ENCODE assay signal across 18 cellular contexts in the genomic region with DNA sequence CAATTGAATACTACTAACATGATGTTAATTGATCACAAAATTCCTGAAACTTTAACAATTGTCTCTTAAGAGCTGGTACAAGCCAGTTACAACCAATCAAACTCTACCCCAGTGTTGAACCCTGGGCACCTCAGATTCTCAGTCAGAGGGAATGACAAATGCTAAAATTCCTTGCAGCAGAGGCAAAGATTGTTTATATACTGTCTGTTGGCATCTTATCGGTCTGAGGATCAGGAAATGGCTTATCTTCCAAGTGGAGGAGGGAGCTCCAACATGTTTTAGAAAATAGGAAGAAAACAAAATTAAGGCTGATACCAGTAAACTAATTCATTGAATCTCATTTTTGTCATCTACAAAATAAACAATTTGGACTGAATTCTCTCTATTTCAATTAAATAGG.
DNase-seq lines count a peak whose midpoint lies in the region; ATAC-seq and FAIRE-seq lines count a peak whose summit lies in the region.
"Had no signal": no experiment of that assay in that cellular context is flagged by ENCODE, and none has a peak within 500 bp of the region (broad histone marks: within the 10 kb centered on the region; RNA-seq: fewer than 3 reads in every experiment).

No MANE protein-coding gene starts in this region.

- ATAC-seq in left ventricle myocardium superior (no peak), HG02759 (IDR thresholded peaks at IDR 0.05; ENCODE audit: unreplicated experiment) (no peak)
- ATAC-seq: CD8-positive, alpha-beta T cell; GM12878; HepG2; K562 had no signal

- DNase-seq in EL (peak; percentile 34), RCC 7860 (ENCODE audit: low spot score) (peak; percentile 60), iris pigment epithelial cell (ENCODE audit: low read depth) (peak; percentile 21), NCI-H1105 treated with DMSO at 0.1 percent for 48 hours (lab: John Stamatoyannopoulos, UW) (no peak), left ventricle myocardium superior (no peak)
- DNase-seq in stimulated activated CD8-positive, alpha-beta memory T cell treated with anti-CD3 and anti-CD28 coated beads, Interleukin-4, amount 100 ng/mL, for 48 hours: no peak
- DNase-seq: Calu3; CD8-positive, alpha-beta T cell; H7; HFFc6; MM.1S; NCI-H1048; NCI-H1436; NCI-H1930 had no signal

- intact Hi-C loops in left ventricle myocardium superior (cut with micrococcal nuclease): no loop called here

- FAIRE-seq in RCC 7860 (lab: Jason Lieb, UNC): peak; percentile 83
- FAIRE-seq: GM12878, HepG2, K562 had no signal

Comparison
In these comparisons a context has a peak if more than half of its experiments do, and no peak if none do; other contexts are left out.
1. DNase-seq: peak in EL (single experiment), RCC 7860 (single experiment) and iris pigment epithelial cell (single experiment); none in NCI-H1105 treated with DMSO at 0.1 percent for 48 hours (single experiment), left ventricle myocardium superior (single experiment) and stimulated activated CD8-positive, alpha-beta memory T cell treated with anti-CD3 and anti-CD28 coated beads, Interleukin-4, amount 100 ng/mL, for 48 hours (single experiment).